Comparison of ENCODE assay signal across 17 cellular contexts in the genomic region with DNA sequence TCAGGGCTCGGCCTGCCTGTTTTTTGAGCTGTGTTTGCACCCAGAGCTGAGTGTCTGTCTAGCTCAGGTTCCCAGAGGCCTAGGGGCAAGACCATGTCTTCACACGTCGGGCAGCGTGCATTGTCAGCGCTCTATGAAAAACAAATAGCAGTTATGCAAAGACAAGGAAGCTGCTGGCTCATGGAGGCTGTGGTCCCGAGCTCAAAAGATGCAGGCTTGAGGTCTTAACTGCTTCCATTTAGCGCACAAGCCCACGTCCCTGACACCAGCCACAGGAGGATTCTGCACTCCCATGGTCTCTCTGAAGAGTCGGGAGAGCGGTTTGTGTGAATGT. TPM values are rescaled to one million over a fixed set of nuclear protein-coding genes. Genes with fewer than 3 reads are reported as not detected.
DNase-seq lines count a peak whose midpoint lies in the region; ATAC-seq, FAIRE-seq and TF ChIP-seq lines count a peak whose summit lies in the region.
"Had no signal": no experiment of that assay in that cellular context is flagged by ENCODE, and none has a peak within 500 bp of the region (broad histone marks: within the 10 kb centered on the region; RNA-seq: fewer than 3 reads in every experiment).

No MANE protein-coding gene starts in this region.

- no peak for FAIRE-seq in bronchial epithelial cell (lab: Jason Lieb, UNC)
- FAIRE-seq: colon, G401.6, urothelium cell line had no signal

- no peaks in the 10 kb centered on the region for H3K9me3 ChIP-seq in right cardiac atrium (ENCODE audit: control insufficient read depth, low read length)

- H3K27me3 Mint-ChIP-seq in natural killer cell treated with Interleukin-12 subunit alpha and Interleukin-12 subunit beta and Interleukin-15 and Interleukin-18, amount 100 ng/mL, for 72 hours = no peaks in the 10 kb centered on the region
- H3K27me3 Mint-ChIP-seq: naive thymus-derived CD8-positive, alpha-beta T cell; stimulated activated naive CD8-positive, alpha-beta T cell treated with anti-CD3 and anti-CD28 coated beads, Interleukin-15, Interleukin-2, amounts not matched to agents 100 ng/mL and 50 ng/mL, for 24 hours had no signal

- no peak for TF ChIP-seq CTCF in bronchial epithelial cell (IDR thresholded peaks at IDR 0.05; ENCODE audit: insufficient read depth, low read length, severe bottlenecking)

- POLR2A ChIA-PET in HEK293T (lab: Yijun Ruan, JAX) = interaction anchor here (2.5 kb wide), 1 partner anchor 137 kb away, joined by 19 read pairs; the partner anchor contains the start of gene WNK1

- WGBS in right cardiac atrium = 77% methylated on average over 10 of the region's 10 CpGs

- DNase-seq in right cardiac atrium (no peak), Right ventricle myocardium inferior (ENCODE audit: missing footprints) (no peak), bronchial epithelial cell (ENCODE audit: low read depth) (peak; percentile 91), HEK293T (ENCODE audit: extremely low spot score) (no peak), DMS 273 treated with DMSO at 0.1 percent for 48 hours (lab: John Stamatoyannopoulos, UW) (no peak)
- no peak for DNase-seq in natural killer cell treated with Interleukin-12 subunit alpha and Interleukin-12 subunit beta and Interleukin-15 and Interleukin-18, amount 100 ng/mL, for 72 hours (ENCODE audit: low spot score)
- DNase-seq in activated naive CD4-positive, alpha-beta T cell treated with anti-CD3 and anti-CD28 coated beads, Interleukin-2, amount 50 U/mL, for 16 hours = no peak
- DNase-seq: NCI-H2081 treated with DMSO at 0.1 percent for 48 hours, NCI-H524 treated with DMSO at 0.1 percent for 48 hours had no signal

- intact Hi-C loops in right cardiac atrium (cut with DNase I) = no loop called here
- intact Hi-C loops in Right ventricle myocardium inferior (cut with DNase I) = loop anchor here (2.0 kb wide), 1 partner anchor 24 kb away; no protein-coding TSS in a partner anchor

- H3K4me1 ChIP-seq in right cardiac atrium (ENCODE audit: control insufficient read depth, insufficient read depth, low read length) = peaks cover 21% of the 10 kb centered on the region

- H3K27me3 ChIP-seq in right cardiac atrium (ENCODE audit: control insufficient read depth, insufficient read depth) (no peaks in the 10 kb centered on the region), bronchial epithelial cell (ENCODE audit: control insufficient read depth, insufficient read depth, low read length) (no peaks in the 10 kb centered on the region)

- H3K9me3 Mint-ChIP-seq in natural killer cell treated with Interleukin-12 subunit alpha and Interleukin-12 subunit beta and Interleukin-15 and Interleukin-18, amount 100 ng/mL, for 72 hours = no peaks in the 10 kb centered on the region
- H3K9me3 Mint-ChIP-seq: naive thymus-derived CD8-positive, alpha-beta T cell; stimulated activated naive CD8-positive, alpha-beta T cell treated with anti-CD3 and anti-CD28 coated beads, Interleukin-15, Interleukin-2, amounts not matched to agents 100 ng/mL and 50 ng/mL, for 24 hours had no signal

- CTCF ChIA-PET in HEK293T (lab: Yijun Ruan, JAX) = interaction anchor here (1.2 to 2.0 kb wide), 8 partner anchors 8 to 201 kb away, joined by 4 to 16 read pairs (median 6); partner anchors contain the start of gene WNK1

- no peaks in the 10 kb centered on the region for H3K36me3 Mint-ChIP-seq in natural killer cell treated with Interleukin-12 subunit alpha and Interleukin-12 subunit beta and Interleukin-15 and Interleukin-18, amount 100 ng/mL, for 72 hours
- H3K36me3 Mint-ChIP-seq: naive thymus-derived CD8-positive, alpha-beta T cell had no signal

- H3K4me1 Mint-ChIP-seq in natural killer cell treated with Interleukin-12 subunit alpha and Interleukin-12 subunit beta and Interleukin-15 and Interleukin-18, amount 100 ng/mL, for 72 hours (ENCODE audit: low read depth in 2 of 2) = peaks cover 51 to 68% of the 10 kb centered on the region in 2 donors

- peak overlapping the region; percentile 13 to 78 for H3K27ac Mint-ChIP-seq in natural killer cell treated with Interleukin-12 subunit alpha and Interleukin-12 subunit beta and Interleukin-15 and Interleukin-18, amount 100 ng/mL, for 72 hours
- H3K27ac Mint-ChIP-seq: stimulated activated naive CD8-positive, alpha-beta T cell treated with anti-CD3 and anti-CD28 coated beads, Interleukin-15, Interleukin-2, amounts not matched to agents 100 ng/mL and 50 ng/mL, for 24 hours had no signal

- ATAC-seq in right cardiac atrium (no peak), Right ventricle myocardium inferior (no peak), HG02610 (IDR thresholded peaks at IDR 0.05; ENCODE audit: unreplicated experiment) (no peak)
- ATAC-seq in natural killer cell treated with Interleukin-12 subunit alpha and Interleukin-12 subunit beta and Interleukin-15 and Interleukin-18, amount 100 ng/mL, for 72 hours = no peak

- H3K27ac ChIP-seq in right cardiac atrium (ENCODE audit: low read length) = peak overlapping the region; percentile 6

- no peak overlapping the region for H3K4me3 Mint-ChIP-seq in natural killer cell treated with Interleukin-12 subunit alpha and Interleukin-12 subunit beta and Interleukin-15 and Interleukin-18, amount 100 ng/mL, for 72 hours
- H3K4me3 Mint-ChIP-seq: stimulated activated naive CD8-positive, alpha-beta T cell treated with anti-CD3 and anti-CD28 coated beads, Interleukin-15, Interleukin-2, amounts not matched to agents 100 ng/mL and 50 ng/mL, for 24 hours had no signal

- H3K4me3 ChIP-seq in right cardiac atrium (ENCODE audit: low read length) (no peak overlapping the region), bronchial epithelial cell (ENCODE audit: low read depth, low read length) (no peak overlapping the region)
- H3K4me3 ChIP-seq: lung had no signal

- no peaks in the 10 kb centered on the region for H3K36me3 ChIP-seq in bronchial epithelial cell (ENCODE audit: control insufficient read depth, insufficient read depth, low read length)

TF ChIP-seq in HEK293T, 16 proteins besides CTCF, POLR2A, EP300 and RAD21:
- TF ChIP-seq ARNT (IDR thresholded peaks at IDR 0.05) (no peak), FOXM1 (IDR thresholded peaks at IDR 0.05; ENCODE audit: borderline replicate concordance) (no peak), L3MBTL2 (conservative IDR thresholded peaks at IDR 0.05) (no peak), ZNF384 (IDR thresholded peaks at IDR 0.05) (no peak), TARDBP (IDR thresholded peaks at IDR 0.05) (no peak), SP1 (IDR thresholded peaks at IDR 0.05) (no peak)

RNA-seq across cellular contexts. Expression of gene NINJ2, which starts 48.6 kb away (rescaled TPM):
- 1 to 10 TPM; 3.6 to 7.4 (median 5.5) TPM for total RNA-seq in right cardiac atrium
- 5.9 TPM for polyA plus RNA-seq in right cardiac atrium
- 8.6 TPM for total RNA-seq in Right ventricle myocardium inferior
- total RNA-seq in bronchial epithelial cell = 0.26 TPM in 2 replicates
- total RNA-seq in natural killer cell treated with Interleukin-12 subunit alpha and Interleukin-12 subunit beta and Interleukin-15 and Interleukin-18, amount 100 ng/mL, for 72 hours = 10 to 100 TPM in 1 of 2 donors, 1 to 10 TPM in 1; 8.6 to 15.3 TPM
- polyA plus RNA-seq: AG04450 had no signal
